ENCODE assay signal across 16 cellular contexts in the genomic region with DNA sequence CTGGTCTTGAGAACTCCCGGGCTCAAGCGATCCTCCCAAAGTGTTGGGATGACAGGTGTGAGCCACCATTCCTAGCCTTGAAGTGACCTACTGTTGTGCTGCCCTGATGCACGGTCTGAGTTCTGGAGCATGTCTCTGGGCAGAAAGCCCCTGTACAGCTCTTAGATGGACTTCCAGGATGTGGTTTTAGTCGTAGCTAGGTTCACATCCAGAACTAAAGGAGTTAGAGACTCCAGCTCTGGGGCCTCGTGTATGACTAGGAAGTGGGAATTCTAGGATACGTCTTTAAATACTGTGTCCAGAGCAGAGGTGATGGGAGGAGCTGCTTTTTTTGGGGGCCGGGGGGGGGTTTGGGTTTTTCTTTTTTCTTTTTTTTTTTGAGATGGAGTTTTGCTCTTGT. TPM values are rescaled to one million over a fixed set of nuclear protein-coding genes. Genes with fewer than 3 reads are reported as not detected.
DNase-seq lines count a peak whose midpoint lies in the region; ATAC-seq and TF ChIP-seq lines count a peak whose summit lies in the region.
"Had no signal": no experiment of that assay in that cellular context is flagged by ENCODE, and none has a peak within 500 bp of the region (broad histone marks: within the 10 kb centered on the region; RNA-seq: fewer than 3 reads in every experiment).

No MANE protein-coding gene starts in this region.

- no peaks in the 10 kb centered on the region for H3K27me3 ChIP-seq in osteoblast (ENCODE audit: insufficient read depth, low read length)

- no peak for DNase-seq in activated T-cell treated with anti-CD3 and anti-CD28 coated beads, Interleukin-2, amount 50 U/mL, for 72 hours
- no peak for DNase-seq in activated T-cell treated with anti-CD3 and anti-CD28 coated beads, Interleukin-2, amount 50 U/mL, for 48 hours
- peak; percentile 41 for DNase-seq in M059J (ENCODE audit: low read depth)
- DNase-seq in activated naive CD8-positive, alpha-beta T cell treated with anti-CD3 and anti-CD28 coated beads, Interleukin-2, amount 50 U/mL, for 24 hours = no peak
- peak; percentile 80 for DNase-seq in osteoblast (ENCODE audit: insufficient read length, low spot score, missing footprints)
- no peak for DNase-seq in GM10266 (ENCODE audit: extremely low spot score)
- DNase-seq in stimulated activated CD4-positive, alpha-beta T cell treated with anti-CD3 and anti-CD28 coated beads, Interleukin-2, amount 100 ng/mL, for 24 hours = no peak
- DNase-seq: activated CD4-positive, alpha-beta T cell treated with anti-CD3 and anti-CD28 coated beads for 4 hours; Karpas-422; left ventricle myocardium inferior; NCI-H1436 treated with DMSO at 0.1 percent for 48 hours; NCI-H2227 treated with DMSO at 0.1 percent for 48 hours; NK-92 treated with Interleukin-12 subunit alpha and Interleukin-12 subunit beta, amount 100 ng/mL, for 24 hours had no signal

- peak overlapping the region; percentile 32 for H3K27ac ChIP-seq in osteoblast (ENCODE audit: low read depth, low read length)
- H3K27ac ChIP-seq: HL-60, left ventricle myocardium inferior had no signal

- no peaks in the 10 kb centered on the region for H3K9me3 Mint-ChIP-seq in activated T-cell treated with anti-CD3 and anti-CD28 coated beads, Interleukin-2, amount 50 U/mL, for 72 hours
- no peaks in the 10 kb centered on the region for H3K9me3 Mint-ChIP-seq in activated naive CD8-positive, alpha-beta T cell treated with anti-CD3 and anti-CD28 coated beads, Interleukin-2, amount 50 U/mL, for 24 hours

- H3K4me1 Mint-ChIP-seq in activated T-cell treated with anti-CD3 and anti-CD28 coated beads, Interleukin-2, amount 50 U/mL, for 72 hours (ENCODE audit: low read depth) = peaks cover 81% of the 10 kb centered on the region
- H3K4me1 Mint-ChIP-seq in activated naive CD8-positive, alpha-beta T cell treated with anti-CD3 and anti-CD28 coated beads, Interleukin-2, amount 50 U/mL, for 24 hours = peaks cover 84% of the 10 kb centered on the region

- peaks cover 95% of the 10 kb centered on the region for H3K79me2 ChIP-seq in osteoblast (ENCODE audit: insufficient read depth, low read length)

- H2AFZ ChIP-seq in osteoblast (ENCODE audit: low read length) = no peak overlapping the region

- peaks cover 93% of the 10 kb centered on the region for H4K20me1 ChIP-seq in osteoblast (ENCODE audit: insufficient read depth, low read length)

- no peak for ATAC-seq in activated T-cell treated with anti-CD3 and anti-CD28 coated beads, Interleukin-2, amount 50 U/mL, for 72 hours (replicated peaks in 1 of 2)
- ATAC-seq in activated naive CD8-positive, alpha-beta T cell treated with anti-CD3 and anti-CD28 coated beads, Interleukin-2, amount 50 U/mL, for 24 hours = no peak
- no peak for ATAC-seq in HG02981 (IDR thresholded peaks at IDR 0.05; ENCODE audit: unreplicated experiment)

- peaks cover 6% of the 10 kb centered on the region for H3K36me3 ChIP-seq in osteoblast (ENCODE audit: insufficient read depth, low read length)
- H3K36me3 ChIP-seq: left ventricle myocardium inferior had no signal

- no peaks in the 10 kb centered on the region for H3K27me3 Mint-ChIP-seq in activated T-cell treated with anti-CD3 and anti-CD28 coated beads, Interleukin-2, amount 50 U/mL, for 72 hours (ENCODE audit: low read depth)
- no peaks in the 10 kb centered on the region for H3K27me3 Mint-ChIP-seq in activated naive CD8-positive, alpha-beta T cell treated with anti-CD3 and anti-CD28 coated beads, Interleukin-2, amount 50 U/mL, for 24 hours

- peak overlapping the region; percentile 15 for H3K27ac Mint-ChIP-seq in activated T-cell treated with anti-CD3 and anti-CD28 coated beads, Interleukin-2, amount 50 U/mL, for 72 hours
- H3K27ac Mint-ChIP-seq in activated naive CD8-positive, alpha-beta T cell treated with anti-CD3 and anti-CD28 coated beads, Interleukin-2, amount 50 U/mL, for 24 hours = peak overlapping the region; percentile 76

- peaks cover 2 to 20% of the 10 kb centered on the region in 2 donors for H3K36me3 Mint-ChIP-seq in activated T-cell treated with anti-CD3 and anti-CD28 coated beads, Interleukin-2, amount 50 U/mL, for 72 hours (ENCODE audit: insufficient read depth in 2 of 2)
- peaks cover 46% of the 10 kb centered on the region for H3K36me3 Mint-ChIP-seq in activated naive CD8-positive, alpha-beta T cell treated with anti-CD3 and anti-CD28 coated beads, Interleukin-2, amount 50 U/mL, for 24 hours (ENCODE audit: low read depth)

- H3K9me3 ChIP-seq in osteoblast (ENCODE audit: low read depth, low read length) = no peaks in the 10 kb centered on the region
- H3K9me3 ChIP-seq: left ventricle myocardium inferior had no signal

- peak overlapping the region; percentile 63 for H3K4me3 Mint-ChIP-seq in activated T-cell treated with anti-CD3 and anti-CD28 coated beads, Interleukin-2, amount 50 U/mL, for 72 hours
- H3K4me3 Mint-ChIP-seq in activated naive CD8-positive, alpha-beta T cell treated with anti-CD3 and anti-CD28 coated beads, Interleukin-2, amount 50 U/mL, for 24 hours = no peak overlapping the region

- H3K4me2 ChIP-seq in osteoblast (ENCODE audit: insufficient read depth, low read length) = no peak overlapping the region

- no peak for TF ChIP-seq CTCF in osteoblast (IDR thresholded peaks at IDR 0.05; ENCODE audit: extremely low read depth, low read depth, low read length)
- no peak for TF ChIP-seq CTCF in GM10266 (IDR thresholded peaks at IDR 0.05; ENCODE audit: control insufficient read depth, insufficient read depth, low read depth, missing control alignments)

- peaks cover 53% of the 10 kb centered on the region for H3K4me1 ChIP-seq in osteoblast (ENCODE audit: insufficient read depth, low read length)

- no peak overlapping the region for H3K4me3 ChIP-seq in osteoblast (ENCODE audit: insufficient read depth, low read length)
- H3K4me3 ChIP-seq: left ventricle myocardium inferior had no signal

RNA-seq across cellular contexts. Expression of gene UPF1, which starts 12.2 kb away (rescaled TPM):
- total RNA-seq in activated T-cell treated with anti-CD3 and anti-CD28 coated beads, Interleukin-2, amount 50 U/mL, for 72 hours = 10 to 100 TPM; 69.8 to 82.5 TPM
- total RNA-seq in M059J (2014; rRNA removed; shearing (Covaris generic)) = 85.4 and 131 TPM in 2 replicates
- total RNA-seq in osteoblast = 36.6 and 41.0 TPM in 2 replicates

RNA-seq across cellular contexts. Expression of gene CERS1, which starts 52.0 kb away (rescaled TPM):
- total RNA-seq in activated T-cell treated with anti-CD3 and anti-CD28 coated beads, Interleukin-2, amount 50 U/mL, for 72 hours = not detected
- 0.98 and 1.1 TPM in 2 replicates for total RNA-seq in M059J (2014; rRNA removed; shearing (Covaris generic))
- 0.29 and 0.36 TPM in 2 replicates for total RNA-seq in osteoblast
- total RNA-seq: T-helper 2 cell treated with Interferon-gamma antibody and Interleukin-4, amounts not matched to agents 100 ng/mL and 5 ng/mL, for 36 hours had no signal

RNA-seq across cellular contexts. Expression of gene COMP, which starts 52.9 kb away (rescaled TPM):
- not detected for total RNA-seq in activated T-cell treated with anti-CD3 and anti-CD28 coated beads, Interleukin-2, amount 50 U/mL, for 72 hours
- total RNA-seq in M059J (2014; rRNA removed; shearing (Covaris generic)) = not detected in 2 replicates
- 12.4 and 14.8 TPM in 2 replicates for total RNA-seq in osteoblast
- total RNA-seq: T-helper 2 cell treated with Interferon-gamma antibody and Interleukin-4, amounts not matched to agents 100 ng/mL and 5 ng/mL, for 36 hours had no signal

Comparison
In these comparisons a context has a peak if more than half of its experiments do, and no peak if none do; other contexts are left out.
1. DNase-seq: peak in M059J (single experiment) and osteoblast (single experiment); none in activated T-cell treated with anti-CD3 and anti-CD28 coated beads, Interleukin-2, amount 50 U/mL, for 72 hours (0 of 2), activated T-cell treated with anti-CD3 and anti-CD28 coated beads, Interleukin-2, amount 50 U/mL, for 48 hours (0 of 2), activated naive CD8-positive, alpha-beta T cell treated with anti-CD3 and anti-CD28 coated beads, Interleukin-2, amount 50 U/mL, for 24 hours (single experiment), GM10266 (single experiment) and stimulated activated CD4-positive, alpha-beta T cell treated with anti-CD3 and anti-CD28 coated beads, Interleukin-2, amount 100 ng/mL, for 24 hours (0 of 2).
2. RNA of gene COMP, which starts 52.9 kb away (total RNA-seq): 12.4 to 14.8 TPM in osteoblast; not detected in activated T-cell treated with anti-CD3 and anti-CD28 coated beads, Interleukin-2, amount 50 U/mL, for 72 hours and not detected in M059J; every median in the first group is over 10 times any median in the second.